8 cellular contexts compared by ENCODE assay signal in genomic region chr3:149981989-149982388, GRCh38. TPM values are rescaled to one million over a fixed set of nuclear protein-coding genes. Genes with fewer than 3 reads are reported as not detected.
DNase-seq lines count a peak whose midpoint lies in the region; ATAC-seq, FAIRE-seq and TF ChIP-seq lines count a peak whose summit lies in the region.
"Not testable (repeated sequence)": the region's sequence is repeated elsewhere in the genome, so short reads cannot be mapped to it uniquely, and the experiment has no call there.

No MANE protein-coding gene starts in this region.

- ATAC-seq in HG02885 (IDR thresholded peaks at IDR 0.05; ENCODE audit: poor library complexity, unreplicated experiment) (peak; percentile 46), RWPE2 (ENCODE audit: low read depth) (peak; percentile 52; the same call in 2 of the 3 replicates), natural killer cell (peak in 2 of 3 donors; percentile 49 to 63)
- ATAC-seq in activated T-helper 17 cell treated with anti-CD3 and anti-CD28 coated beads, Interleukin-2, amount 50 U/mL, for 72 hours (replicated peaks) = peak; percentile 56
- ATAC-seq in effector memory CD8-positive, alpha-beta T cell (replicated peaks) = peak; percentile 54

- not testable (repeated sequence) for H3K4me1 ChIP-seq in RWPE2 (ENCODE audit: insufficient read depth, poor library complexity, severe bottlenecking); keratinocyte (ENCODE audit: control insufficient read depth, extremely low read depth, insufficient read depth, low read length)

- not testable (repeated sequence) for H3K9me3 ChIP-seq in RWPE2 (ENCODE audit: severe bottlenecking); keratinocyte (ENCODE audit: control insufficient read depth, low read depth, low read length)

- not testable (repeated sequence) for H4K20me1 ChIP-seq in keratinocyte (ENCODE audit: control insufficient read depth, extremely low read depth, insufficient read depth, low read length)

- H3K4me3 Mint-ChIP-seq in activated T-helper 17 cell treated with anti-CD3 and anti-CD28 coated beads, Interleukin-2, amount 50 U/mL, for 72 hours; effector memory CD8-positive, alpha-beta T cell; natural killer cell: not testable (repeated sequence)

- not testable (repeated sequence) for H3K9ac ChIP-seq in keratinocyte (ENCODE audit: control insufficient read depth, extremely low read depth, insufficient read depth, low read length)

- TF ChIP-seq POLR2A in GM12892 (IDR thresholded peaks at IDR 0.05; ENCODE audit: low read depth, low read length) = not testable (repeated sequence)

- not testable (repeated sequence) for H2AFZ ChIP-seq in keratinocyte (ENCODE audit: control insufficient read depth, low read length)

- peaks cover 12% of the 10 kb centered on the region for H3K27me3 Mint-ChIP-seq in activated T-helper 17 cell treated with anti-CD3 and anti-CD28 coated beads, Interleukin-2, amount 50 U/mL, for 72 hours
- H3K27me3 Mint-ChIP-seq in effector memory CD8-positive, alpha-beta T cell = peaks cover 10 to 30% of the 10 kb centered on the region in 2 donors
- peaks cover 14 to 21% of the 10 kb centered on the region in 2 donors for H3K27me3 Mint-ChIP-seq in natural killer cell (ENCODE audit: low read depth in 2 of 2)

- dilution Hi-C loops in keratinocyte (cut with MboI; ENCODE audit: extremely low pct_ligation_motif_present, low sequenced_read_pairs) = not testable (repeated sequence)

- not testable (repeated sequence) for H3K27me3 ChIP-seq in RWPE2 (ENCODE audit: insufficient read depth, poor library complexity, severe bottlenecking); keratinocyte (ENCODE audit: control insufficient read depth, extremely low read depth, insufficient read depth, low read length)

- H3K9me3 Mint-ChIP-seq in activated T-helper 17 cell treated with anti-CD3 and anti-CD28 coated beads, Interleukin-2, amount 50 U/mL, for 72 hours; effector memory CD8-positive, alpha-beta T cell; natural killer cell: not testable (repeated sequence)

- not testable (repeated sequence) for H3K36me3 ChIP-seq in RWPE2 (ENCODE audit: low read depth); keratinocyte (ENCODE audit: control insufficient read depth in 2 of 2, extremely low read depth in 1 of 2, insufficient read depth in 2 of 2, low read length in 2 of 2)

- intact Hi-C loops in natural killer cell (cut with micrococcal nuclease) = not testable (repeated sequence)

- not testable (repeated sequence) for H3K4me2 ChIP-seq in keratinocyte (ENCODE audit: control insufficient read depth, extremely low read depth, insufficient read depth, low read depth, low read length)

- H3K36me3 Mint-ChIP-seq in activated T-helper 17 cell treated with anti-CD3 and anti-CD28 coated beads, Interleukin-2, amount 50 U/mL, for 72 hours (ENCODE audit: low read depth); effector memory CD8-positive, alpha-beta T cell (ENCODE audit: insufficient read depth); natural killer cell: not testable (repeated sequence)

- not testable (repeated sequence) for DNase-seq in GM12892 (ENCODE audit: insufficient read length); RWPE2 (ENCODE audit: low spot score); effector memory CD8-positive, alpha-beta T cell; keratinocyte (ENCODE audit: low read depth, low spot score); natural killer cell

- H3K4me3 ChIP-seq in RWPE2 (ENCODE audit: severe bottlenecking); keratinocyte (ENCODE audit: control insufficient read depth in 2 of 3, extremely low read depth in 1 of 3, insufficient read depth in 2 of 3, low read depth in 1 of 3, low read length in 3 of 3): not testable (repeated sequence)

- H3K4me1 Mint-ChIP-seq in activated T-helper 17 cell treated with anti-CD3 and anti-CD28 coated beads, Interleukin-2, amount 50 U/mL, for 72 hours; effector memory CD8-positive, alpha-beta T cell (ENCODE audit: low read depth in 2 of 2); natural killer cell: not testable (repeated sequence)

- TF ChIP-seq CTCF in RWPE2 (IDR thresholded peaks at IDR 0.05; ENCODE audit: poor library complexity, severe bottlenecking); keratinocyte (optimal IDR thresholded peaks at IDR 0.05 in 1 of 3, IDR thresholded peaks at IDR 0.05 in 1 of 3, conservative IDR thresholded peaks at IDR 0.05 in 1 of 3; ENCODE audit: extremely low read depth in 1 of 3, insufficient read depth in 2 of 3, low read length in 3 of 3); natural killer cell (IDR thresholded peaks at IDR 0.05): not testable (repeated sequence)

- not testable (repeated sequence) for H3K27ac ChIP-seq in RWPE2 (ENCODE audit: poor library complexity, severe bottlenecking); keratinocyte (ENCODE audit: control insufficient read depth, insufficient read depth, low read length)

- FAIRE-seq in A204.1 (lab: Jason Lieb, UNC) (peak; percentile 73), GM12892 (lab: Jason Lieb, UNC) (peak; percentile 71), keratinocyte (lab: Jason Lieb, UNC) (peak; percentile 89)

- not testable (repeated sequence) for H3K79me2 ChIP-seq in keratinocyte (ENCODE audit: control insufficient read depth, insufficient read depth, low read length)

- not testable (repeated sequence) for H3K9me1 ChIP-seq in keratinocyte (ENCODE audit: control insufficient read depth, extremely low read depth, insufficient read depth, low read length)

- H3K27ac Mint-ChIP-seq in activated T-helper 17 cell treated with anti-CD3 and anti-CD28 coated beads, Interleukin-2, amount 50 U/mL, for 72 hours; effector memory CD8-positive, alpha-beta T cell; natural killer cell: not testable (repeated sequence)

RNA-seq across cellular contexts. Expression of gene PFN2, which starts 11.3 kb away (rescaled TPM):
- 11.6 TPM for polyA plus RNA-seq in GM12892 (2012; ENCODE audit: missing spikeins)
- 1 to 10 TPM; 1.8 to 2.0 TPM for total RNA-seq in activated T-helper 17 cell treated with anti-CD3 and anti-CD28 coated beads, Interleukin-2, amount 50 U/mL, for 72 hours
- 253 to 334 TPM (median 304 TPM) in 3 replicates for polyA plus RNA-seq in keratinocyte
- 62.2 TPM for polyA plus RNA-seq in keratinocyte (2011; ENCODE audit: low read depth)
- polyA plus RNA-seq in keratinocyte (2011; cell fraction: cytosol; rRNA removed) = 320 and 522 TPM in 2 replicates
- 174 and 191 TPM in 2 replicates for polyA plus RNA-seq in keratinocyte (2011; cell fraction: nucleus; rRNA removed)
- 74.3 and 130 TPM in 2 replicates for polyA plus RNA-seq in keratinocyte (2012; ENCODE audit: low replicate concordance)
- 37.6 to 179 TPM (median 170 TPM) in 3 replicates for polyA minus RNA-seq in keratinocyte
- 157 TPM for polyA minus RNA-seq in keratinocyte (2011; cell fraction: cytosol; rRNA and poly(A)+ RNA removed)
- 31.0 and 53.1 TPM in 2 replicates for polyA minus RNA-seq in keratinocyte (2011; cell fraction: nucleus; rRNA and poly(A)+ RNA removed)
- 1 to 10 TPM; 3.4 to 4.9 (median 4.8) TPM for total RNA-seq in natural killer cell
